Comparison of ENCODE assay signal across 27 cellular contexts in the genomic region with DNA sequence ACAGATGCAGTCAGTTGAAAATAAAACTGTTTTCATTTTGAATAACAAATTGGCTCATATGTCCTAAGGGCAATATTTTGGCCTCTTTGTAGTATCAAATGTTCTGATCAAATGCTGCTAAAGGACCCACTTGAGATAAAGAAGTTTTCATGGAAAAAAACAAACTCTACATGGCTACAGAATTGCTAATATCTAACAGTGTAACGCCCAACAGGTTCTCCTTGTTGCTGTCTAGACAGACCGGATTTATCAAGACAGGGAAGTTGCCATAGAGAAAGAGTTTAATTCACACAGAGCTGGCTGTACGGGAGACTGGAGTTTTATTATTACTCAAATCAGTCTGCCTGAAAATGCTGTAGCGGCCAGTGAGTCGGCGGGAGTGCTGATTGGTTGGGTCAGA.
"Had no signal": no experiment of that assay in that cellular context is flagged by ENCODE, and none has a peak within 500 bp of the region (broad histone marks: within the 10 kb centered on the region; RNA-seq: fewer than 3 reads in every experiment).

No MANE protein-coding gene starts in this region.

- DNase-seq: activated B cell treated with CpG ODN at 0.5 μM for 24 hours; activated CD4-positive, alpha-beta T cell treated with anti-CD3 and anti-CD28 coated beads for 48 hours; activated CD4-positive, alpha-beta T cell treated with anti-CD3 and anti-CD28 coated beads, Interleukin-2, amount 50 U/mL, for 1 hour; activated CD4-positive, alpha-beta T cell treated with anti-CD3 and anti-CD28 coated beads, Interleukin-2, amount 50 U/mL, for 48 hours; activated CD8-positive, alpha-beta memory T cell treated with anti-CD3 and anti-CD28 coated beads for 24 hours; activated CD8-positive, alpha-beta T cell treated with anti-CD3 and anti-CD28 coated beads for 36 hours; activated effector memory CD4-positive, alpha-beta T cell treated with anti-CD3 and anti-CD28 coated beads, Interleukin-2, amount 50 U/mL, for 16 hours; activated naive CD4-positive, alpha-beta T cell treated with anti-CD3 and anti-CD28 coated beads, Interleukin-2, amount 10 ng/mL, durations not matched to agents 7 days and 5 days; activated T-cell treated with anti-CD3 and anti-CD28 coated beads, Interleukin-2, amount 50 U/mL, for 4 hours; amniotic stem cell; anterior cingulate cortex; brain microvascular endothelial cell; dorsolateral prefrontal cortex; effector memory CD8-positive, alpha-beta T cell; foreskin fibroblast; head of caudate nucleus; T-helper 1 cell; T-helper 17 cell; T1000; WERI-Rb-1 had no signal

- H3K4me1 Mint-ChIP-seq: activated B cell treated with CpG ODN at 0.5 μM for 24 hours; activated naive CD4-positive, alpha-beta T cell treated with anti-CD3 and anti-CD28 coated beads, Interleukin-2, amount 10 ng/mL, durations not matched to agents 7 days and 5 days; central memory CD8-positive, alpha-beta T cell had no signal

- H3K9me3 Mint-ChIP-seq: central memory CD8-positive, alpha-beta T cell had no signal

- H3K4me3 Mint-ChIP-seq: activated B cell treated with CpG ODN at 0.5 μM for 24 hours; activated CD8-positive, alpha-beta T cell treated with anti-CD3 and anti-CD28 coated beads for 36 hours; activated naive CD4-positive, alpha-beta T cell treated with anti-CD3 and anti-CD28 coated beads, Interleukin-2, amount 10 ng/mL, durations not matched to agents 7 days and 5 days; activated naive CD8-positive, alpha-beta T cell; activated T-cell treated with anti-CD3 and anti-CD28 coated beads, Interleukin-2, amount 50 U/mL, for 4 hours; central memory CD8-positive, alpha-beta T cell; dendritic cell treated with granulocyte-macrophage colony-stimulating factor and Interleukin-4, amounts not matched to agents 40 ng/mL and 50 ng/mL, for 4 days; effector memory CD8-positive, alpha-beta T cell; T-helper 17 cell; T-helper 2 cell treated with Interferon-gamma antibody and Interleukin-4, amounts not matched to agents 5 μg/mL and 100 μg/mL, for 36 hours had no signal

- ATAC-seq: activated CD4-positive, CD25-positive, alpha-beta regulatory T cell treated with anti-CD3 and anti-CD28 coated beads, Interleukin-2, amount 50 U/mL, for 24 hours; activated CD8-positive, alpha-beta T cell treated with anti-CD3 and anti-CD28 coated beads for 36 hours; activated T-cell treated with anti-CD3 and anti-CD28 coated beads, Interleukin-2, amount 50 U/mL, for 4 hours; effector memory CD8-positive, alpha-beta T cell; esophagus mucosa; T-helper 17 cell had no signal

- H3K27ac Mint-ChIP-seq: activated B cell treated with CpG ODN at 0.5 μM for 24 hours; activated CD8-positive, alpha-beta T cell treated with anti-CD3 and anti-CD28 coated beads for 36 hours; activated naive CD4-positive, alpha-beta T cell treated with anti-CD3 and anti-CD28 coated beads, Interleukin-2, amount 10 ng/mL, durations not matched to agents 7 days and 5 days; activated naive CD8-positive, alpha-beta T cell; activated T-helper 2 cell treated with anti-CD3 and anti-CD28 coated beads, Interferon-gamma antibody, Interleukin-2, Interleukin-4, amounts not matched to agents 10 μg/mL and 5 μg/mL and 100 μg/mL, durations not matched to agents 14 hours and 24 hours and 36 hours; dendritic cell treated with granulocyte-macrophage colony-stimulating factor and Interleukin-4, amounts not matched to agents 40 ng/mL and 50 ng/mL, for 4 days; effector memory CD8-positive, alpha-beta T cell; T-helper 17 cell; T-helper 2 cell treated with Interferon-gamma antibody and Interleukin-4, amounts not matched to agents 5 μg/mL and 100 μg/mL, for 36 hours had no signal

- H3K27me3 Mint-ChIP-seq: activated B cell treated with CpG ODN at 0.5 μM for 24 hours; activated CD8-positive, alpha-beta T cell treated with anti-CD3 and anti-CD28 coated beads for 36 hours; activated naive CD4-positive, alpha-beta T cell treated with anti-CD3 and anti-CD28 coated beads, Interleukin-2, amount 10 ng/mL, durations not matched to agents 7 days and 5 days; activated naive CD8-positive, alpha-beta T cell; central memory CD8-positive, alpha-beta T cell; dendritic cell treated with granulocyte-macrophage colony-stimulating factor and Interleukin-4, amounts not matched to agents 40 ng/mL and 50 ng/mL, for 4 days; effector memory CD8-positive, alpha-beta T cell; T-helper 17 cell had no signal
